Comparison of ENCODE assay signal across 30 cellular contexts in genomic region chr6:109531446-109531845, GRCh38.
"Had no signal": no experiment of that assay in that cellular context is flagged by ENCODE, and none has a peak within 500 bp of the region (broad histone marks: within the 10 kb centered on the region; RNA-seq: fewer than 3 reads in every experiment).

No MANE protein-coding gene starts in this region.

- H3K9me3 Mint-ChIP-seq: activated CD4-positive, alpha-beta T cell treated with anti-CD3 and anti-CD28 coated beads, Interleukin-2, amount 10 ng/mL, durations not matched to agents 24 days and 14 days; activated naive CD4-positive, alpha-beta T cell treated with anti-CD3 and anti-CD28 coated beads, Interleukin-2, amount 50 U/mL, for 24 hours; activated T-cell treated with anti-CD3 and anti-CD28 coated beads, Interleukin-2, amount 50 U/mL, for 24 hours; activated T-helper 2 cell treated with anti-CD3 and anti-CD28 coated beads, Interferon-gamma antibody, Interleukin-2, Interleukin-4, amounts not matched to agents 10 μg/mL and 5 μg/mL and 100 μg/mL, durations not matched to agents 14 hours and 24 hours and 36 hours; central memory CD8-positive, alpha-beta T cell had no signal

- H3K4me3 ChIP-seq: ascending aorta, cardiac muscle cell, MG63, PC-9 had no signal

- H3K27ac Mint-ChIP-seq: activated CD4-positive, alpha-beta T cell treated with anti-CD3 and anti-CD28 coated beads, Interleukin-2, amount 10 ng/mL, durations not matched to agents 24 days and 14 days; activated CD8-positive, alpha-beta T cell treated with anti-CD3 and anti-CD28 coated beads for 36 hours; activated naive CD4-positive, alpha-beta T cell treated with anti-CD3 and anti-CD28 coated beads, Interleukin-2, amount 50 U/mL, for 24 hours; activated naive CD8-positive, alpha-beta T cell treated with anti-CD3 and anti-CD28 coated beads, Interleukin-2, amount 10 ng/mL, durations not matched to agents 7 days and 5 days; activated T-cell treated with anti-CD3 and anti-CD28 coated beads, Interleukin-2, amount 50 U/mL, for 24 hours; activated T-helper 2 cell treated with anti-CD3 and anti-CD28 coated beads, Interferon-gamma antibody, Interleukin-2, Interleukin-4, amounts not matched to agents 10 μg/mL and 5 μg/mL and 100 μg/mL, durations not matched to agents 14 hours and 24 hours and 36 hours; T-helper 2 cell treated with Interferon-gamma antibody and Interleukin-4, amounts not matched to agents 5 μg/mL and 100 μg/mL, for 36 hours had no signal

- H3K9me3 ChIP-seq: ascending aorta, MG63 had no signal

- H3K36me3 ChIP-seq: ascending aorta, cardiac muscle cell, MG63 had no signal

- H3K27me3 Mint-ChIP-seq: activated CD8-positive, alpha-beta T cell treated with anti-CD3 and anti-CD28 coated beads for 36 hours; activated naive CD4-positive, alpha-beta T cell treated with anti-CD3 and anti-CD28 coated beads, Interleukin-2, amount 50 U/mL, for 24 hours; activated naive CD8-positive, alpha-beta T cell treated with anti-CD3 and anti-CD28 coated beads, Interleukin-2, amount 10 ng/mL, durations not matched to agents 7 days and 5 days; activated T-cell treated with anti-CD3 and anti-CD28 coated beads, Interleukin-2, amount 50 U/mL, for 24 hours; central memory CD8-positive, alpha-beta T cell had no signal

- H3K4me1 Mint-ChIP-seq: activated naive CD4-positive, alpha-beta T cell treated with anti-CD3 and anti-CD28 coated beads, Interleukin-2, amount 50 U/mL, for 24 hours; central memory CD8-positive, alpha-beta T cell had no signal

- H2AFZ ChIP-seq: PC-9 had no signal

- H3K4me2 ChIP-seq: PC-9 had no signal

- H3K4me3 Mint-ChIP-seq: activated CD4-positive, alpha-beta T cell treated with anti-CD3 and anti-CD28 coated beads, Interleukin-2, amount 10 ng/mL, durations not matched to agents 24 days and 14 days; activated CD8-positive, alpha-beta T cell treated with anti-CD3 and anti-CD28 coated beads for 36 hours; activated naive CD4-positive, alpha-beta T cell treated with anti-CD3 and anti-CD28 coated beads, Interleukin-2, amount 50 U/mL, for 24 hours; activated naive CD8-positive, alpha-beta T cell treated with anti-CD3 and anti-CD28 coated beads, Interleukin-2, amount 10 ng/mL, durations not matched to agents 7 days and 5 days; activated T-cell treated with anti-CD3 and anti-CD28 coated beads, Interleukin-2, amount 50 U/mL, for 24 hours; central memory CD8-positive, alpha-beta T cell; T-helper 2 cell treated with Interferon-gamma antibody and Interleukin-4, amounts not matched to agents 5 μg/mL and 100 μg/mL, for 36 hours had no signal

- ATAC-seq: activated CD8-positive, alpha-beta T cell treated with anti-CD3 and anti-CD28 coated beads for 36 hours had no signal

- H3K36me3 Mint-ChIP-seq: activated naive CD8-positive, alpha-beta T cell treated with anti-CD3 and anti-CD28 coated beads, Interleukin-2, amount 10 ng/mL, durations not matched to agents 7 days and 5 days had no signal

- H3K27ac ChIP-seq: ascending aorta, cardiac muscle cell, PC-9 had no signal

- FAIRE-seq: TTC549 had no signal

- H3K4me1 ChIP-seq: ascending aorta had no signal

- DNase-seq: activated CD4-positive, alpha-beta T cell treated with anti-CD3 and anti-CD28 coated beads, Interleukin-2, amount 10 ng/mL, durations not matched to agents 24 days and 14 days; activated CD4-positive, alpha-beta T cell treated with anti-CD3 and anti-CD28 coated beads, Interleukin-2, amount 50 U/mL, for 4 hours; activated CD8-positive, alpha-beta T cell treated with anti-CD3 and anti-CD28 coated beads for 36 hours; activated gamma-delta T cell; activated naive CD4-positive, alpha-beta T cell treated with Interleukin-2 at 50 U/mL for 16 hours; activated naive CD8-positive, alpha-beta T cell treated with anti-CD3 and anti-CD28 coated beads, Interleukin-2, amount 10 ng/mL, durations not matched to agents 7 days and 5 days; activated T-cell treated with anti-CD3 and anti-CD28 coated beads, Interleukin-2, amount 50 U/mL, for 24 hours; amygdala; Kasumi-1; KG1; MG63; NCI-H1048; NCI-H1105 treated with DMSO at 0.1 percent for 48 hours; NCI-H1436; NCI-H1694; NCI-H1930; NCI-H2081 treated with DMSO at 0.1 percent for 48 hours; NCI-H226; NCI-H446 treated with DMSO at 0.1 percent for 48 hours; NCI-H524; PC-9; Right ventricle myocardium superior; SW 1271 had no signal

- H3K27me3 ChIP-seq: ascending aorta, cardiac muscle cell, MG63 had no signal
